Comparison of ENCODE assay signal across 32 cellular contexts in genomic region chr16:13892301-13892700, GRCh38.
"Had no signal": no experiment of that assay in that cellular context is flagged by ENCODE, and none has a peak within 500 bp of the region (broad histone marks: within the 10 kb centered on the region; RNA-seq: fewer than 3 reads in every experiment).

No MANE protein-coding gene starts in this region.

- ATAC-seq: activated CD4-positive, alpha-beta T cell treated with anti-CD3 and anti-CD28 coated beads for 36 hours; activated CD4-positive, CD25-positive, alpha-beta regulatory T cell treated with anti-CD3 and anti-CD28 coated beads, Interleukin-2, amount 50 U/mL, for 24 hours; activated CD8-positive, alpha-beta memory T cell treated with anti-CD3 and anti-CD28 coated beads, Interleukin-2, amount 10 ng/mL, durations not matched to agents 7 days and 5 days; activated CD8-positive, alpha-beta T cell treated with anti-CD3 and anti-CD28 coated beads, Interleukin-2, amount 10 ng/mL, durations not matched to agents 7 days and 5 days; activated naive CD8-positive, alpha-beta T cell treated with anti-CD3 and anti-CD28 coated beads, Interleukin-2, amount 50 U/mL, for 24 hours; WTC11 had no signal

- FAIRE-seq: bronchial epithelial cell, TTC549 had no signal

- H3K27ac ChIP-seq: ascending aorta, cardiac muscle cell, WERI-Rb-1 had no signal

- H3K36me3 ChIP-seq: ascending aorta, cardiac muscle cell, WERI-Rb-1 had no signal

- H3K4me1 ChIP-seq: ascending aorta had no signal

- H3K4me3 ChIP-seq: ascending aorta, cardiac muscle cell had no signal

- H3K27me3 ChIP-seq: ascending aorta, cardiac muscle cell had no signal

- DNase-seq: activated CD4-positive, alpha-beta memory T cell treated with anti-CD3 and anti-CD28 coated beads, Interleukin-2, amount 10 ng/mL, durations not matched to agents 7 days and 5 days; activated CD4-positive, alpha-beta T cell treated with anti-CD3 and anti-CD28 coated beads for 1 hour; activated CD4-positive, alpha-beta T cell treated with anti-CD3 and anti-CD28 coated beads for 36 hours; activated CD4-positive, alpha-beta T cell treated with anti-CD3 and anti-CD28 coated beads for 48 hours; activated CD4-positive, alpha-beta T cell treated with anti-CD3 and anti-CD28 coated beads, Interleukin-2, amount 10 ng/mL, durations not matched to agents 7 days and 5 days; activated CD4-positive, alpha-beta T cell treated with anti-CD3 and anti-CD28 coated beads, Interleukin-2, amount 50 U/mL, for 48 hours; activated CD4-positive, CD25-positive, alpha-beta regulatory T cell; activated CD8-positive, alpha-beta memory T cell treated with anti-CD3 and anti-CD28 coated beads for 24 hours; activated CD8-positive, alpha-beta memory T cell treated with anti-CD3 and anti-CD28 coated beads, Interleukin-2, amount 10 ng/mL, durations not matched to agents 7 days and 5 days; activated CD8-positive, alpha-beta memory T cell treated with anti-CD3 and anti-CD28 coated beads, Interleukin-2, amount 50 U/mL, for 48 hours; activated CD8-positive, alpha-beta T cell treated with anti-CD3 and anti-CD28 coated beads, Interleukin-2, amount 10 ng/mL, durations not matched to agents 7 days and 5 days; activated effector memory CD4-positive, alpha-beta T cell treated with Interleukin-2 at 50 U/mL for 16 hours; activated gamma-delta T cell; activated naive CD4-positive, alpha-beta T cell treated with anti-CD3 and anti-CD28 coated beads, Interleukin-2, amount 10 ng/mL, durations not matched to agents 7 days and 5 days; activated naive CD4-positive, alpha-beta T cell treated with Interleukin-2 at 50 U/mL for 16 hours; activated naive CD8-positive, alpha-beta T cell treated with anti-CD3 and anti-CD28 coated beads, Interleukin-2, amount 10 ng/mL, durations not matched to agents 7 days and 5 days; activated naive CD8-positive, alpha-beta T cell treated with anti-CD3 and anti-CD28 coated beads, Interleukin-2, amount 50 U/mL, for 24 hours; activated T-cell treated with anti-CD3 and anti-CD28 coated beads, Interleukin-2, amount 50 U/mL, for 24 hours; activated T-cell treated with anti-CD3 and anti-CD28 coated beads, Interleukin-2, amount 50 U/mL, for 48 hours; amygdala; anterior cingulate cortex; caudate nucleus; cerebellar nuclear complex; T-helper 1 cell; T-helper 9 cell; WERI-Rb-1 had no signal
